Comparison of ENCODE assay signal across 8 cellular contexts in genomic region chr11:1262172-1263006, GRCh38. TPM values are rescaled to one million over a fixed set of nuclear protein-coding genes. Genes with fewer than 3 reads are reported as not detected.
DNase-seq lines count a peak whose midpoint lies in the region; ATAC-seq and TF ChIP-seq lines count a peak whose summit lies in the region.

No MANE protein-coding gene starts in this region.

- H2AFZ ChIP-seq in neuron (ENCODE audit: low read depth, low read length): peak overlapping the region; percentile 76

- H3K4me1 Mint-ChIP-seq in CD8-positive, alpha-beta memory T cell: peaks cover 11 to 25% (median 13%) of the 10 kb centered on the region in 3 donors

- CTCF ChIA-PET in CD8-positive, alpha-beta memory T cell (lab: Charles Lee): interaction anchor here (1.2 to 1.4 kb wide), 3 partner anchors 47 to 127 kb away, joined by 3 to 4 read pairs (median 4); partner anchors contain the start of genes BRSK2 and TOLLIP

- H3K27me3 Mint-ChIP-seq in CD8-positive, alpha-beta memory T cell: peaks cover 0 to 4% of the 10 kb centered on the region in 2 donors

- TF ChIP-seq CTCF in stomach (IDR thresholded peaks at IDR 0.05): no peak

- TF ChIP-seq EP300 in stomach (IDR thresholded peaks at IDR 0.05): no peak

- no peaks in the 10 kb centered on the region for H3K36me3 ChIP-seq in CD8-positive, alpha-beta memory T cell (ENCODE audit: insufficient read depth, low read length)
- no peaks in the 10 kb centered on the region for H3K36me3 ChIP-seq in SJCRH30
- H3K36me3 ChIP-seq in neuron (ENCODE audit: insufficient read depth, low read length): no peaks in the 10 kb centered on the region
- no peaks in the 10 kb centered on the region for H3K36me3 ChIP-seq in stomach

- peak overlapping the region; percentile 72 to 95 (median 90) for H3K27ac Mint-ChIP-seq in CD8-positive, alpha-beta memory T cell

- peak; percentile 83 to 89 (median 85) for DNase-seq in CD8-positive, alpha-beta memory T cell
- peak; percentile 67 for DNase-seq in M059J (ENCODE audit: low read depth)
- DNase-seq in SJCRH30: peak; percentile 48 to 49
- peak; percentile 91 for DNase-seq in activated naive CD4-positive, alpha-beta T cell treated with Interleukin-2 at 50 U/mL for 16 hours
- DNase-seq in foreskin melanocyte: peak; percentile 84
- DNase-seq in stomach: peak; percentile 93

- POLR2A ChIA-PET in CD8-positive, alpha-beta memory T cell (lab: Charles Lee): interaction anchor here (1.9 kb wide), 1 partner anchor 47 kb away, joined by 17 read pairs; the partner anchor contains the start of gene TOLLIP

- peak overlapping the region; percentile 85 for H3K4me3 ChIP-seq in CD8-positive, alpha-beta memory T cell (ENCODE audit: low read length)
- H3K4me3 ChIP-seq in SJCRH30 (0 out of 2 replicates have a peak overlapping the region, but pooled peaks have one; percentile 18), neuron (ENCODE audit: low read length) (peak overlapping the region; percentile 81), stomach (peak overlapping the region; percentile 42 to 56 (median 52))

- peak overlapping the region; percentile 70 to 87 (median 84) for H3K4me3 Mint-ChIP-seq in CD8-positive, alpha-beta memory T cell

- no peaks in the 10 kb centered on the region for H3K9me3 ChIP-seq in CD8-positive, alpha-beta memory T cell (ENCODE audit: low read length)
- H3K9me3 ChIP-seq in SJCRH30 (replicated peaks) (no peaks in the 10 kb centered on the region), neuron (ENCODE audit: low read length) (no peaks in the 10 kb centered on the region), stomach (peaks cover 0 to 9% (median 4%) of the 10 kb centered on the region in 4 donors)

- intact Hi-C loops in stomach (cut with DNase I; ENCODE audit: low total_unique reads): no loop called here

- H3K4me1 ChIP-seq in CD8-positive, alpha-beta memory T cell (ENCODE audit: insufficient read depth, low read length): peaks cover 15% of the 10 kb centered on the region
- H3K4me1 ChIP-seq in SJCRH30 (no peaks in the 10 kb centered on the region), neuron (ENCODE audit: insufficient read depth, low read length) (peaks cover 11% of the 10 kb centered on the region), stomach (peaks cover 16 to 33% (median 24%) of the 10 kb centered on the region in 4 donors)

- ATAC-seq in GM21526 (IDR thresholded peaks at IDR 0.05; ENCODE audit: low FRiP score, unreplicated experiment): peak; percentile 84

- no peaks in the 10 kb centered on the region for H3K27me3 ChIP-seq in CD8-positive, alpha-beta memory T cell (ENCODE audit: insufficient read depth, low read length, poor library complexity, severe bottlenecking)
- H3K27me3 ChIP-seq in SJCRH30: no peaks in the 10 kb centered on the region
- H3K27me3 ChIP-seq in neuron (ENCODE audit: insufficient read depth, low read length): no peaks in the 10 kb centered on the region
- H3K27me3 ChIP-seq in stomach: no peaks in the 10 kb centered on the region

- peak overlapping the region; percentile 75 for H3K27ac ChIP-seq in CD8-positive, alpha-beta memory T cell (ENCODE audit: low read depth, low read length)
- H3K27ac ChIP-seq in SJCRH30 (no peak overlapping the region), stomach (peak overlapping the region; percentile 71 to 89 (median 83))

- WGBS in stomach, 5 donors: 4 to 8% (median 7%) methylated on average over 4 to 31 of the region's 31 CpGs

- no peak for TF ChIP-seq POLR2A in stomach (IDR thresholded peaks at IDR 0.05)

- peaks cover 0 to 5% (median 0%) of the 10 kb centered on the region in 5 donors for H3K9me3 Mint-ChIP-seq in CD8-positive, alpha-beta memory T cell

- H3K36me3 Mint-ChIP-seq in CD8-positive, alpha-beta memory T cell: no peaks in the 10 kb centered on the region

RNA-seq across cellular contexts. Expression of gene MUC5B, which starts 39.5 kb away (rescaled TPM):
- total RNA-seq in CD8-positive, alpha-beta memory T cell: not detected
- polyA plus RNA-seq in CD8-positive, alpha-beta memory T cell: not detected
- total RNA-seq in M059J (2014; rRNA removed; shearing (Covaris generic)): not detected in 2 replicates
- not detected in 2 replicates for total RNA-seq in SJCRH30 (2014; rRNA removed; shearing (Covaris generic))
- total RNA-seq in stomach: 100 to 1,000 TPM in 1 of 5 donors, 10 to 100 TPM in 2, 1 to 10 TPM in 2; 5.8 to 516 (median 38.5) TPM
- polyA plus RNA-seq in stomach: 1 to 10 TPM in 1 of 3 donors, under 1 TPM in 2; under 0.01 to 5.4 (median 0.68) TPM

RNA-seq across cellular contexts. Expression of gene TOLLIP, which starts 47.0 kb away (rescaled TPM):
- 10 to 100 TPM; 36.3 to 41.8 TPM for total RNA-seq in CD8-positive, alpha-beta memory T cell
- polyA plus RNA-seq in CD8-positive, alpha-beta memory T cell: 31.1 TPM
- total RNA-seq in M059J (2014; rRNA removed; shearing (Covaris generic)): 19.8 and 21.5 TPM in 2 replicates
- total RNA-seq in SJCRH30 (2014; rRNA removed; shearing (Covaris generic)): 18.9 and 20.5 TPM in 2 replicates
- total RNA-seq in stomach: 100 to 1,000 TPM in 1 of 5 donors, 10 to 100 TPM in 4; 14.9 to 119 (median 55.4) TPM
- 10 to 100 TPM; 23.9 to 29.3 (median 26.9) TPM for polyA plus RNA-seq in stomach

Comparison
In these comparisons a context has a peak if more than half of its experiments do, and no peak if none do; other contexts are left out.
1. H3K4me3 ChIP-seq: peak in every context shown above with its lines; median percentile 85 in CD8-positive, alpha-beta memory T cell; 81 in neuron; 52 in stomach; 18 in SJCRH30.